In genomic region chr17:49012893-49013255, GRCh38 we compare ENCODE assay signal across 24 cellular contexts. TPM values are rescaled to one million over a fixed set of nuclear protein-coding genes. Genes with fewer than 3 reads are reported as not detected.
A peak's percentile ranks its signal among the peaks of the same experiment; 100 is the strongest.
DNase-seq lines count a peak whose midpoint lies in the region; ATAC-seq, FAIRE-seq and TF ChIP-seq lines count a peak whose summit lies in the region.
"Had no signal": no experiment of that assay in that cellular context is flagged by ENCODE, and none has a peak within 500 bp of the region (broad histone marks: within the 10 kb centered on the region; RNA-seq: fewer than 3 reads in every experiment).

No MANE protein-coding gene starts in this region.

- DNase-seq in H7 = no peak
- DNase-seq in astrocyte (ENCODE audit: low read depth) = no peak
- peak; percentile 58 for DNase-seq in retina
- no peak for DNase-seq in T-helper 17 cell
- DNase-seq in T-helper 9 cell = no peak
- DNase-seq: activated B cell treated with CpG ODN at 0.5 μM for 24 hours; activated CD8-positive, alpha-beta T cell treated with anti-CD3 and anti-CD28 coated beads for 36 hours; activated T-cell treated with anti-CD3 and anti-CD28 coated beads, Interleukin-2, amount 50 U/mL, for 48 hours; naive thymus-derived CD8-positive, alpha-beta T cell; NCI-H2029; NCI-H510A treated with DMSO at 0.1 percent for 48 hours; Right ventricle myocardium superior had no signal

- H3K4me1 ChIP-seq in astrocyte (ENCODE audit: insufficient read depth, low read length) (peaks cover 29% of the 10 kb centered on the region), iPS-20b (ENCODE audit: insufficient read depth, low read length) (peaks cover 43% of the 10 kb centered on the region)

- H3K27me3 Mint-ChIP-seq in astrocyte (ENCODE audit: low read depth, unreplicated experiment) (no peaks in the 10 kb centered on the region), T-helper 17 cell (peaks cover 70% of the 10 kb centered on the region)

- H3K4me3 ChIP-seq in H7 (ENCODE audit: insufficient read depth, low read depth, low read length) (peak overlapping the region; percentile 47), astrocyte (ENCODE audit: insufficient read depth, low read depth, low read length) (no peak overlapping the region), iPS-20b (ENCODE audit: low read length) (peak overlapping the region; percentile 50)
- H3K4me3 ChIP-seq: upper lobe of left lung had no signal

- H3K36me3 ChIP-seq in H7 (replicated peaks; ENCODE audit: control insufficient read depth, insufficient read depth, low read length) (peaks cover 18% of the 10 kb centered on the region), astrocyte (ENCODE audit: insufficient read depth, low read length) (no peaks in the 10 kb centered on the region), iPS-20b (ENCODE audit: insufficient read depth, low read depth, low read length) (peaks cover 46% of the 10 kb centered on the region)
- H3K36me3 ChIP-seq: upper lobe of left lung had no signal

- no peaks in the 10 kb centered on the region for H3K9me3 Mint-ChIP-seq in astrocyte (ENCODE audit: unreplicated experiment)
- H3K9me3 Mint-ChIP-seq: activated B cell treated with CpG ODN at 0.5 μM for 24 hours; activated CD8-positive, alpha-beta T cell treated with anti-CD3 and anti-CD28 coated beads for 36 hours; activated naive CD4-positive, alpha-beta T cell treated with anti-CD3 and anti-CD28 coated beads, Interleukin-2, amount 50 U/mL, for 24 hours; dendritic cell treated with granulocyte-macrophage colony-stimulating factor and Interleukin-4, amounts not matched to agents 40 ng/mL and 50 ng/mL, for 4 days; IgD-negative memory B cell; naive thymus-derived CD8-positive, alpha-beta T cell; stimulated activated naive CD8-positive, alpha-beta T cell treated with anti-CD3 and anti-CD28 coated beads, Interleukin-15, Interleukin-2, amounts not matched to agents 100 ng/mL and 50 ng/mL, for 24 hours had no signal

- no peak overlapping the region for H2AFZ ChIP-seq in astrocyte (ENCODE audit: low read depth, low read length)

- no peaks in the 10 kb centered on the region for H3K36me3 Mint-ChIP-seq in astrocyte (ENCODE audit: low read depth, unreplicated experiment)
- H3K36me3 Mint-ChIP-seq in T-helper 17 cell (ENCODE audit: low read depth) = peaks cover 3% of the 10 kb centered on the region
- H3K36me3 Mint-ChIP-seq: activated naive CD4-positive, alpha-beta T cell treated with anti-CD3 and anti-CD28 coated beads, Interleukin-2, amount 50 U/mL, for 24 hours; IgD-negative memory B cell; naive thymus-derived CD8-positive, alpha-beta T cell had no signal

- no peaks in the 10 kb centered on the region for H3K9me3 ChIP-seq in astrocyte (ENCODE audit: insufficient read depth, low read depth, low read length)
- H3K9me3 ChIP-seq in iPS-20b (ENCODE audit: insufficient read depth, low read depth, low read length) = no peaks in the 10 kb centered on the region
- no peaks in the 10 kb centered on the region for H3K9me3 ChIP-seq in T-helper 17 cell (ENCODE audit: control insufficient read depth, low read length, poor library complexity, severe bottlenecking)
- H3K9me3 ChIP-seq: upper lobe of left lung had no signal

- H3K4me1 Mint-ChIP-seq in astrocyte (ENCODE audit: low read depth, unreplicated experiment) (peaks cover 36% of the 10 kb centered on the region), T-helper 17 cell (peaks cover 5% of the 10 kb centered on the region)
- H3K4me1 Mint-ChIP-seq: activated B cell treated with CpG ODN at 0.5 μM for 24 hours; activated naive CD4-positive, alpha-beta T cell treated with anti-CD3 and anti-CD28 coated beads, Interleukin-2, amount 50 U/mL, for 24 hours; IgD-negative memory B cell had no signal

- FAIRE-seq in astrocyte (lab: Jason Lieb, UNC) = no peak

- TF ChIP-seq CTCF in astrocyte (IDR thresholded peaks at IDR 0.05; ENCODE audit: insufficient read depth, low read depth, low read length) = no peak

- no peak overlapping the region for H3K27ac ChIP-seq in astrocyte (ENCODE audit: low read depth, low read length)
- peak overlapping the region; percentile 80 for H3K27ac ChIP-seq in iPS-20b (ENCODE audit: low read length)
- H3K27ac ChIP-seq: upper lobe of left lung had no signal

- TF ChIP-seq POLR2A in GM18505 (IDR thresholded peaks at IDR 0.05; ENCODE audit: borderline replicate concordance, extremely low read depth, insufficient read depth, insufficient read length) = no peak

- H3K27me3 ChIP-seq in H7 (ENCODE audit: control insufficient read depth, insufficient read depth, low read length) = no peaks in the 10 kb centered on the region
- no peaks in the 10 kb centered on the region for H3K27me3 ChIP-seq in astrocyte (ENCODE audit: insufficient read depth, low read length)
- H3K27me3 ChIP-seq in iPS-20b (ENCODE audit: insufficient read depth, low read length) = no peaks in the 10 kb centered on the region

- ATAC-seq in GM18505 (IDR thresholded peaks at IDR 0.05; ENCODE audit: unreplicated experiment) = no peak
- ATAC-seq in T-helper 17 cell = no peak
- ATAC-seq: activated CD8-positive, alpha-beta T cell treated with anti-CD3 and anti-CD28 coated beads for 36 hours; esophagus mucosa; naive thymus-derived CD8-positive, alpha-beta T cell had no signal

- peak overlapping the region; percentile 71 for H3K4me3 Mint-ChIP-seq in astrocyte (ENCODE audit: unreplicated experiment)
- H3K4me3 Mint-ChIP-seq in T-helper 17 cell = no peak overlapping the region
- H3K4me3 Mint-ChIP-seq: activated B cell treated with CpG ODN at 0.5 μM for 24 hours; activated CD8-positive, alpha-beta T cell treated with anti-CD3 and anti-CD28 coated beads for 36 hours; activated naive CD4-positive, alpha-beta T cell treated with anti-CD3 and anti-CD28 coated beads, Interleukin-2, amount 50 U/mL, for 24 hours; dendritic cell treated with granulocyte-macrophage colony-stimulating factor and Interleukin-4, amounts not matched to agents 40 ng/mL and 50 ng/mL, for 4 days; IgD-negative memory B cell; stimulated activated naive CD8-positive, alpha-beta T cell treated with anti-CD3 and anti-CD28 coated beads, Interleukin-15, Interleukin-2, amounts not matched to agents 100 ng/mL and 50 ng/mL, for 24 hours had no signal

- H3K27ac Mint-ChIP-seq in astrocyte (ENCODE audit: unreplicated experiment) = peak overlapping the region; percentile 87
- no peak overlapping the region for H3K27ac Mint-ChIP-seq in T-helper 17 cell
- H3K27ac Mint-ChIP-seq: activated B cell treated with CpG ODN at 0.5 μM for 24 hours; activated CD8-positive, alpha-beta T cell treated with anti-CD3 and anti-CD28 coated beads for 36 hours; activated naive CD4-positive, alpha-beta T cell treated with anti-CD3 and anti-CD28 coated beads, Interleukin-2, amount 50 U/mL, for 24 hours; dendritic cell treated with granulocyte-macrophage colony-stimulating factor and Interleukin-4, amounts not matched to agents 40 ng/mL and 50 ng/mL, for 4 days; IgD-negative memory B cell; naive thymus-derived CD8-positive, alpha-beta T cell; stimulated activated naive CD8-positive, alpha-beta T cell treated with anti-CD3 and anti-CD28 coated beads, Interleukin-15, Interleukin-2, amounts not matched to agents 100 ng/mL and 50 ng/mL, for 24 hours had no signal

- H3K4me2 ChIP-seq in astrocyte (ENCODE audit: low read length) = peak overlapping the region; percentile 45

- H4K20me1 ChIP-seq in astrocyte (ENCODE audit: insufficient read depth, low read length) = peaks cover 85% of the 10 kb centered on the region

- no peak overlapping the region for H3K9ac ChIP-seq in astrocyte (ENCODE audit: low read length)
- H3K9ac ChIP-seq in iPS-20b (ENCODE audit: low read depth, low read length) = peak overlapping the region; percentile 93; the same call in 1 of the 2 replicates

- H3K79me2 ChIP-seq in astrocyte (ENCODE audit: insufficient read depth, low read length) = peaks cover 94% of the 10 kb centered on the region

RNA-seq across cellular contexts. Expression of gene IGF2BP1, which starts 15.7 kb away (rescaled TPM):
- total RNA-seq in H7 (2014; rRNA removed; shearing (Covaris generic)) = 105 and 124 TPM in 2 replicates
- total RNA-seq in astrocyte = 241 and 260 TPM in 2 replicates
- not detected for total RNA-seq in T-helper 17 cell
- total RNA-seq: esophagus mucosa; naive thymus-derived CD8-positive, alpha-beta T cell; Right ventricle myocardium superior had no signal

RNA-seq across cellular contexts. Expression of gene GIP, which starts 44.5 kb away (rescaled TPM):
- total RNA-seq in H7 (2014; rRNA removed; shearing (Covaris generic)) = 0.52 and 2.1 TPM in 2 replicates
- not detected in 2 replicates for total RNA-seq in astrocyte
- not detected for total RNA-seq in T-helper 17 cell
- total RNA-seq: activated B cell treated with CpG ODN at 0.5 μM for 24 hours; activated CD8-positive, alpha-beta T cell treated with anti-CD3 and anti-CD28 coated beads for 36 hours; esophagus mucosa; H4; lung microvascular endothelial cell; naive thymus-derived CD8-positive, alpha-beta T cell; renal cortical epithelial cell; Right ventricle myocardium superior; T-helper 1 cell treated with Interleukin-12 subunit alpha and Interleukin-12 subunit beta and Interleukin-4 antibody, amounts not matched to agents 30 ng/mL and 1 ng/mL, for 36 hours; upper lobe of left lung had no signal

Comparison
In these comparisons a context has a peak if more than half of its experiments do, and no peak if none do; other contexts are left out.
1. RNA of gene IGF2BP1, which starts 15.7 kb away (total RNA-seq): 241 to 260 TPM in astrocyte and 105 to 124 TPM in H7; not detected in T-helper 17 cell; every median in the first group is over 10 times any median in the second.